In the genomic region with DNA sequence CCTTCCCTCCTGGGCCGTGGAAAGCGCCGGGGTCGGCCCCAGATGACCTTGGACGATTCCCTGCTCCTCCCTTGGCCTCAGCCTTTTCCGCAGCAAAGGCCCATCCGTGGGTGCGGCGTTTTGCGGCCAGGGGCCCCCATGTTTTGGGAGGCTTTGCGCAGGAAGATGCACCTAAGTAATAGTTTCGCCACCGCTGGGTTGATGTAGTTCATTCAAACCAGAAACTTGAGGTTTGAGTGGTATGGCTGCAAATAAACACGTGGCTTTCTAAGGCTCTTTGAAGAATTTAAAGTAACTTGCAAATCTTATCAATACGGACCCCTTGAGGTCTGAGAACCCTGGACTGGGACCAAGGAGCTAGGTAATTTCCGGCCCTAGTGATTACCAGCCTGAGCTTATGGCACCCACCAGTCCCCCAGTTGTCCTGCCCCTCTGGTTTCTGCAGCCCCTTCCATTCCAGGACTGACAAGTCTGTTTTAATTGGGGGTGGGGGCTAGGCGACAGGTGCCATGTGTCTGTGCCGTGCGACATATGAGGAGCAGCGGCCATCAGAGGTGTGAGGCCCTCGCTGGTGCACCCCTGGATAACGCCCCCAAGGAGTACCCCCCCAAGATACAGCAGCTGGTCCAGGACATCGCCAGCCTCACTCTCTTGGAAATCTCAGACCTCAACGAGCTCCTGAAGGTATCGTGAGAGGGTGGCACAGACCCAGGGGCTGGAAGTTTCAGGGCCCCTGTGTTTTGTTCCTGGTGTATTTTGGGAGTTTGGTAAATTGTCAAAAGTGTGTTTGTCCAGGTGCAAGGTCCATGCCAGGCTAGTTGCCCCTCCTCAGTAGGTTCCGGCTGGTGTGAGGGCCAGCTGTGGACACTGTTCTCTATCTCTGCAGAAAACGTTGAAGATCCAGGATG, we compare ENCODE assay signal across 8 cellular contexts. TPM values are rescaled to one million over a fixed set of nuclear protein-coding genes. Genes with fewer than 3 reads are reported as not detected.
DNase-seq lines count a peak whose midpoint lies in the region; ATAC-seq and TF ChIP-seq lines count a peak whose summit lies in the region.

No MANE protein-coding gene starts in this region.

- H3K36me3 ChIP-seq in BLaER1 (peaks cover 84% of the 10 kb centered on the region), body of pancreas (replicated peaks in 1 of 2; ENCODE audit: insufficient read depth in 1 of 2, low read depth in 2 of 2) (peaks cover 0 to 6% of the 10 kb centered on the region in 2 donors), aorta (ENCODE audit: control insufficient read depth in 1 of 2, insufficient read depth in 2 of 2, low read length in 1 of 2) (no peaks in the 10 kb centered on the region)

- peak overlapping the region; percentile 99 for H3K9ac ChIP-seq in BLaER1

- peak overlapping the region; percentile 98 for H3K27ac ChIP-seq in BLaER1
- peak overlapping the region; percentile 82 to 97 (median 94) for H3K27ac ChIP-seq in body of pancreas
- H3K27ac ChIP-seq in aorta (ENCODE audit: low read depth in 1 of 2, low read length in 2 of 2): no peak overlapping the region

- H3K4me2 ChIP-seq in BLaER1: peak overlapping the region; percentile 100

- 6 to 18% methylated on average over 3 to 27 of the region's 27 CpGs for WGBS in body of pancreas, 2 donors
- WGBS in aorta, 2 donors: 31% methylated on average over 26 to 27 of the region's 27 CpGs

- H3K9me3 ChIP-seq in BLaER1: no peaks in the 10 kb centered on the region
- H3K9me3 ChIP-seq in body of pancreas: no peaks in the 10 kb centered on the region
- no peaks in the 10 kb centered on the region for H3K9me3 ChIP-seq in aorta (ENCODE audit: control insufficient read depth, low read length)

- peak overlapping the region; percentile 97 for H3K27ac Mint-ChIP-seq in memory B cell

- H3K4me1 Mint-ChIP-seq in memory B cell: peaks cover 10% of the 10 kb centered on the region

- peak overlapping the region; percentile 69 for H3K4me3 Mint-ChIP-seq in memory B cell

- H3K4me3 ChIP-seq in BLaER1 (peak overlapping the region; percentile 98), body of pancreas (peak overlapping the region; percentile 80 to 99), aorta (ENCODE audit: low read length in 2 of 2) (peak overlapping the region; percentile 52 to 81)

- peaks cover 72% of the 10 kb centered on the region for H4K20me1 ChIP-seq in BLaER1

- H3K9me3 Mint-ChIP-seq in memory B cell: no peaks in the 10 kb centered on the region

- H3K4me1 ChIP-seq in BLaER1 (peaks cover 35% of the 10 kb centered on the region), body of pancreas (peaks cover 31% of the 10 kb centered on the region), aorta (ENCODE audit: control insufficient read depth in 1 of 2, insufficient read depth in 2 of 2, low read length in 2 of 2) (no peaks in the 10 kb centered on the region)

- peaks cover 15% of the 10 kb centered on the region for H3K36me3 Mint-ChIP-seq in memory B cell

- ATAC-seq in HG03196 (IDR thresholded peaks at IDR 0.05; ENCODE audit: unreplicated experiment) (peak; percentile 3), body of pancreas (no peak), memory B cell (ENCODE audit: low read depth) (no peak), aorta (ENCODE audit: low FRiP score) (no peak), GM18909 (IDR thresholded peaks at IDR 0.05; ENCODE audit: poor library complexity, unreplicated experiment) (no peak), HG02885 (IDR thresholded peaks at IDR 0.05; ENCODE audit: poor library complexity, unreplicated experiment) (no peak), HG02759 (IDR thresholded peaks at IDR 0.05; ENCODE audit: unreplicated experiment) (no peak)

- TF ChIP-seq CTCF in body of pancreas (IDR thresholded peaks at IDR 0.05): no peak

- no peak for TF ChIP-seq POLR2A in body of pancreas (IDR thresholded peaks at IDR 0.05)

- DNase-seq in body of pancreas: no peak
- no peak for DNase-seq in memory B cell (ENCODE audit: low spot score in 2 of 2)
- no peak for DNase-seq in aorta

- H3K27me3 ChIP-seq in BLaER1 (no peaks in the 10 kb centered on the region), body of pancreas (no peaks in the 10 kb centered on the region), aorta (ENCODE audit: control insufficient read depth in 1 of 2, insufficient read depth in 2 of 2, low read length in 1 of 2) (no peaks in the 10 kb centered on the region)

- intact Hi-C loops in body of pancreas (cut with DNase I): no loop called here
- intact Hi-C loops in aorta (cut with DNase I): loop anchor here in 1 of 2 donors (2.0 kb wide), 1 partner anchor 37 kb away; a partner anchor contains a TSS

- no peaks in the 10 kb centered on the region for H3K27me3 Mint-ChIP-seq in memory B cell

RNA-seq across cellular contexts. Expression of a gene that starts 0.8 kb away (rescaled TPM):
- total RNA-seq in body of pancreas: 10 to 100 TPM; 17.1 to 45.8 TPM
- total RNA-seq in aorta: 10 to 100 TPM; 21.1 to 27.1 TPM
- 10 to 100 TPM; 40.1 to 57.7 TPM for polyA plus RNA-seq in aorta

RNA-seq across cellular contexts. Expression of a gene that starts 8.1 kb away (rescaled TPM):
- total RNA-seq in body of pancreas: 10 to 100 TPM; 15.8 to 18.9 TPM
- total RNA-seq in aorta: 1 to 10 TPM; 2.1 to 3.0 TPM
- polyA plus RNA-seq in aorta: 1 to 10 TPM; 2.9 to 6.4 TPM

RNA-seq across cellular contexts. Expression of a gene that starts 20.2 kb away (rescaled TPM):
- total RNA-seq in body of pancreas: 10 to 100 TPM; 60.7 to 66.9 TPM
- 10 to 100 TPM; 88.1 to 88.7 TPM for total RNA-seq in aorta
- 100 to 1,000 TPM in 1 of 2 donors, 10 to 100 TPM in 1; 49.1 to 277 TPM for polyA plus RNA-seq in aorta

RNA-seq across cellular contexts. Expression of a gene that starts 20.4 kb away (rescaled TPM):
- total RNA-seq in body of pancreas (10 to 100 TPM; 22.8 to 47.1 TPM), aorta (10 to 100 TPM; 20.5 to 29.7 TPM)
- 10 to 100 TPM; 38.4 to 87.4 TPM for polyA plus RNA-seq in aorta

RNA-seq across cellular contexts. Expression of a gene that starts 37.5 kb away (rescaled TPM):
- total RNA-seq in body of pancreas: 10 to 100 TPM in 1 of 2 donors, 1 to 10 TPM in 1; 6.2 to 21.4 TPM
- total RNA-seq in aorta: 10 to 100 TPM; 13.0 to 13.4 TPM
- 10 to 100 TPM in 1 of 2 donors, 1 to 10 TPM in 1; 7.9 to 13.7 TPM for polyA plus RNA-seq in aorta

Comparison
In these comparisons a context has a peak if more than half of its experiments do, and no peak if none do; other contexts are left out.
1. H3K27ac ChIP-seq: peak in BLaER1 (single experiment) and body of pancreas (4 of 4); none in aorta (0 of 2).
2. RNA of a gene that starts 8.1 kb away (total RNA-seq): 15.8 to 18.9 TPM in body of pancreas; 2.1 to 3.0 TPM in aorta; every median in the first group is over 4 times any median in the second.
3. Peak in every context shown above with its lines, with median percentiles within 50 percentile points of each other: H3K4me3 ChIP-seq.